In the genomic region with DNA sequence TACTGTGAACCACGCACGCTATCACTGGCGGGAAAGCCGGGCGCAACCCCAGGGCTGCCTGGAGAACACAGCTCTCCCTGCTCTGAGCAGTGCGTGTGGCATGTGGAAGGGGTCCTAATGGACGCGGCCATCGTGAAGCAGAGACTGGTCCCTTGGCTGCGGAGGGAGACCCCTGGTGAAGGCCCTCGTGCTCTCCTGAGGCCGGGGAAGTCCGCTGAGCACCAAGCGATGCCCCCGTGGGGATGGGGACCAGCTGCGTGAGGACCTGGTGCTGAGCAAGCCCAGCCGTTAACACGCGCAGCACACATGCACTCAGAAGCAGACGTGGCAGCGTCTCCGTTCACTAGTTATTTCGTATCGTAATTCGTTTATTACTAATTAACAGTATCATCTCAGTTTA, we compare ENCODE assay signal across 8 cellular contexts.
"Had no signal": no experiment of that assay in that cellular context is flagged by ENCODE, and none has a peak within 500 bp of the region (broad histone marks: within the 10 kb centered on the region; RNA-seq: fewer than 3 reads in every experiment).

No MANE protein-coding gene starts in this region.

- ATAC-seq: GM12878 had no signal

- DNase-seq: GDM1, GF-D8 had no signal

- H3K4me3 ChIP-seq: GM12878 had no signal

- FAIRE-seq: G401.6, GM12878, GM12891, GM12892, GM18507, GM19239 had no signal
